ENCODE assay signal across 10 cellular contexts in the genomic region with DNA sequence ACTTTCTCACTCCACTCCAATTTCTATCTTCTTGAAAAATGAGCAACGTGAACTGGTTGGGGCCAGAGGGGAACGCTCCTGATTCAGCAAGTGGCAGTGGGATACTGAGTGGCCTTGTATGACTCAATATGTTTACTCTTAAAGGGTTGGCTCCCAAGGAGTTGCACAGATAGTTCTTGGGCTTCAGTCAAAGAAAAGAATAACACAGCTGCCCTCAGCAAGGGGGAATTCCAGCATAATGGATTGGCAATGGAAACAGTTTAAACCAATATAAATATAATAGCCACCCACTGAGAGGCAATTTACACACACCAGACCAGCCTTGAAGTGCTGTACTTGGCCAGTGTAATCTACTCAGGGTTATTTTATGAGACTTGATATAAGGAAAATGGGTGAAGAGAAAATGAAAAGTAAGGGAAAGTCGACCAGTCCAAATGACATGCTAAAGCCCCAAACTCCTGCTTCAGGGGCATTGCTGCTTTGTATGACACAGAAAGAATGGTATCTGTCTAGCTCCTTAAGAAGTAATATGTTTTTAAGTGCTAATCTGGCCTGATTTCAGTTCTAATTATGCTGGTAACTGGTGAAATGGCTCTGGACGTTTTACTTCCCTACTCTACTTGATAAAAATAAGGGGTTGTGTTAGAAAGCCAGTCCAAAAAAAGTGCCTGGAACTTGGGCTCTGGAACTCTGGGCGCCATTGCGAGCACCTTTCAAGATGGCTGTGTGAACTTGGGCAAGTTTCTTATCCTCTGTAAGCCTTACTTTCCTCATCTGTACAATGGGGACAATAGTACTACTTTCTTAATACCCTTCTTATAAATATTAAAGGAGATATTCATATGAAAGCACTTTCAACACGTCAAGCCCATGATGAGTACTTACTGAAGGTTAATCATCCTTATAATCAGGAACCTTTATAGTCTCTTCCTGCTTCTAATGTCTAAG.
DNase-seq lines count a peak whose midpoint lies in the region; ATAC-seq and TF ChIP-seq lines count a peak whose summit lies in the region.
"Had no signal": no experiment of that assay in that cellular context is flagged by ENCODE, and none has a peak within 500 bp of the region (broad histone marks: within the 10 kb centered on the region; RNA-seq: fewer than 3 reads in every experiment).

No MANE protein-coding gene starts in this region.

- peaks cover 5% of the 10 kb centered on the region for H3K9me3 ChIP-seq in A673 (ENCODE audit: low read depth, low read length, poor library complexity, severe bottlenecking)
- peaks cover 7% of the 10 kb centered on the region for H3K9me3 ChIP-seq in lower lobe of right lung
- peaks cover 0 to 3% (median 0%) of the 10 kb centered on the region in 3 donors for H3K9me3 ChIP-seq in esophagus squamous epithelium
- H3K9me3 ChIP-seq: Peyer's patch had no signal

- CTCF ChIA-PET in A673 (lab: Charles Lee): no interaction called here

- no peaks in the 10 kb centered on the region for H3K27me3 ChIP-seq in A673 (replicated peaks; ENCODE audit: insufficient read depth, low read depth, low read length, poor library complexity)
- no peaks in the 10 kb centered on the region for H3K27me3 ChIP-seq in lower lobe of right lung (ENCODE audit: low read depth)
- no peaks in the 10 kb centered on the region for H3K27me3 ChIP-seq in esophagus squamous epithelium
- H3K27me3 ChIP-seq: Peyer's patch had no signal

- intact Hi-C loops in A673 (cut with micrococcal nuclease; ENCODE audit: unreplicated experiment) (no loop called here), lower lobe of right lung (cut with DNase I) (no loop called here), esophagus squamous epithelium (cut with DNase I) (no loop called here)

- no peaks in the 10 kb centered on the region for H3K36me3 ChIP-seq in A673 (ENCODE audit: insufficient read depth, low read length, poor library complexity, severe bottlenecking)
- no peaks in the 10 kb centered on the region for H3K36me3 ChIP-seq in lower lobe of right lung
- H3K36me3 ChIP-seq in esophagus squamous epithelium: no peaks in the 10 kb centered on the region
- H3K36me3 ChIP-seq: Peyer's patch had no signal

- TF ChIP-seq CTCF in A673 (conservative IDR thresholded peaks at IDR 0.05; ENCODE audit: low read depth, low read length) (no peak), choroid plexus epithelial cell (conservative IDR thresholded peaks at IDR 0.05; ENCODE audit: low read depth, low read length) (no peak), lower lobe of right lung (IDR thresholded peaks at IDR 0.05) (no peak), esophagus squamous epithelium (IDR thresholded peaks at IDR 0.05) (no peak)

- H3K4me3 ChIP-seq in A673 (ENCODE audit: low read depth, low read length, poor library complexity, severe bottlenecking) (no peak overlapping the region), choroid plexus epithelial cell (ENCODE audit: low read depth, low read length) (no peak overlapping the region), lower lobe of right lung (no peak overlapping the region), esophagus squamous epithelium (no peak overlapping the region)
- H3K4me3 ChIP-seq: Peyer's patch had no signal

- peaks cover 17% of the 10 kb centered on the region for H3K4me1 ChIP-seq in A673 (ENCODE audit: insufficient read depth, low read length, poor library complexity, severe bottlenecking)
- no peaks in the 10 kb centered on the region for H3K4me1 ChIP-seq in lower lobe of right lung
- H3K4me1 ChIP-seq in esophagus squamous epithelium: no peaks in the 10 kb centered on the region
- H3K4me1 ChIP-seq: Peyer's patch had no signal

- no peak overlapping the region for H3K27ac ChIP-seq in A673 (ENCODE audit: low read depth, low read length, poor library complexity, severe bottlenecking)
- H3K27ac ChIP-seq in lower lobe of right lung: no peak overlapping the region
- no peak overlapping the region for H3K27ac ChIP-seq in esophagus squamous epithelium

- TF ChIP-seq POLR2A in esophagus squamous epithelium (IDR thresholded peaks at IDR 0.05): no peak

- DNase-seq in A673 (ENCODE audit: low spot score): peak; percentile 86
- peak; percentile 27 for DNase-seq in NCI-H1417 treated with DMSO at 0.1 percent for 48 hours (lab: John Stamatoyannopoulos, UW)
- peak; percentile 96 for DNase-seq in choroid plexus epithelial cell (ENCODE audit: low read depth)
- no peak for DNase-seq in lower lobe of right lung
- DNase-seq in stimulated activated CD4-positive, alpha-beta T cell treated with anti-CD3 and anti-CD28 coated beads, Interleukin-2, amount 100 ng/mL, for 24 hours: no peak
- DNase-seq in esophagus squamous epithelium (lab: John Stamatoyannopoulos, UW): no peak

- no TSS peak for BruUV-seq in A673 (replicated peaks; lab: Mats Ljungman, UMichigan)

- POLR2A ChIA-PET in A673 (lab: Charles Lee; ENCODE audit: low non-redundant PET): no interaction called here

- ATAC-seq in lower lobe of right lung: peak; percentile 53 to 61
- no peak for ATAC-seq in HG03457 (IDR thresholded peaks at IDR 0.05; ENCODE audit: unreplicated experiment)
- no peak for ATAC-seq in GM18502 (IDR thresholded peaks at IDR 0.05; ENCODE audit: poor library complexity, unreplicated experiment)
- ATAC-seq: esophagus mucosa had no signal

- 44 to 54% methylated on average over 6 to 7 of the region's 7 CpGs for WGBS in esophagus squamous epithelium, 2 donors

Comparison
In these comparisons a context has a peak if more than half of its experiments do, and no peak if none do; other contexts are left out.
1. DNase-seq: peak in A673 (single experiment), NCI-H1417 treated with DMSO at 0.1 percent for 48 hours (single experiment) and choroid plexus epithelial cell (single experiment); none in lower lobe of right lung (single experiment), stimulated activated CD4-positive, alpha-beta T cell treated with anti-CD3 and anti-CD28 coated beads, Interleukin-2, amount 100 ng/mL, for 24 hours (0 of 2) and esophagus squamous epithelium (single experiment).
2. ATAC-seq: peak in lower lobe of right lung (2 of 2); none in HG03457 (single experiment) and GM18502 (single experiment).